Comparison of ENCODE assay signal across 8 cellular contexts in the genomic region with DNA sequence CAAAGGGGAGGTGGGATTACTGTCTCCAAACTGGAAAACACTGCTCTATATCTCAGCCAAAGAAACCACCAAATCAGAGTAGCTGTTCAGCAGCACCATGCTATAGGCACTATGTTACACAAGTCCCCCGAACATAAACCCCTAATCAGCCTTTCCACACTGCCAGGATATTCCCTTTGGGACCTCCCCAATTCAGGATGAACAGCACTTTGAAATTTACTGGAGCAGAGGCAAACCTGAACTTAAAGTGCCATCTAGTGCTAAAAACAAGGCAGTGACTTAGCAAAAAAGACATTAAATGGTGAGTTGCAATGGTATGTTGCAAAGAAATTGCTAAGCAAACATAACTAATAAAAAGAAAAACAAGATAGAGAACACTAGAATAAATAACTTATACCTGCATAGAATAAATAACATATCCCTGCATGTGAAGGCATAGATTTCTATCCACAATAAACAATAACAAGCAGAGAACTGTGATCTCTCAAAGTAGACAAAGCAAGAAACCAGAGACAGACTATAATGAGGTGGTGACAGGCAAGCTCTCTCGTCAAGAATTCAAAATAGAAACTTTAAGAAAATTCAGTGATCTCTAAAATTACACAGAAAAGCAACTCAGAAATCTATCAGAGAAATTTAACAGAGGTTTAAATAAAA.
DNase-seq lines count a peak whose midpoint lies in the region; ATAC-seq, FAIRE-seq and TF ChIP-seq lines count a peak whose summit lies in the region.

No MANE protein-coding gene starts in this region.

- H2AFZ ChIP-seq in Loucy (ENCODE audit: low read length) (no peak overlapping the region), SU-DHL-6 (ENCODE audit: low read depth, low read length, severe bottlenecking) (no peak overlapping the region)

- H3F3A ChIP-seq in Loucy (ENCODE audit: low read depth) = no peaks in the 10 kb centered on the region
- no peaks in the 10 kb centered on the region for H3F3A ChIP-seq in SU-DHL-6 (ENCODE audit: insufficient read depth)

- FAIRE-seq in G401.6 (lab: Jason Lieb, UNC) = peak; percentile 27
- FAIRE-seq in kidney (lab: Jason Lieb, UNC) = no peak

- H3K27ac ChIP-seq in SU-DHL-6 (ENCODE audit: low read depth, low read length) = no peak overlapping the region
- H3K27ac ChIP-seq in kidney (ENCODE audit: low read depth in 2 of 2, low read length in 2 of 2) = no peak overlapping the region

- H3K79me2 ChIP-seq in Loucy (ENCODE audit: insufficient read depth, low read length) (no peaks in the 10 kb centered on the region), SU-DHL-6 (ENCODE audit: insufficient read depth, low read length) (no peaks in the 10 kb centered on the region)

- H3K9me2 ChIP-seq in Loucy (replicated peaks; ENCODE audit: low read depth, low read length) (no peaks in the 10 kb centered on the region), SU-DHL-6 (replicated peaks; ENCODE audit: insufficient read depth, low read length) (no peaks in the 10 kb centered on the region)

- CTCF ChIA-PET in activated CD8-positive, alpha-beta memory T cell treated with anti-CD3 and anti-CD28 coated beads, Interleukin-2, amount 10 ng/mL, durations not matched to agents 7 days and 5 days (lab: Charles Lee) = no interaction called here

- H3K4me3 ChIP-seq in Loucy (ENCODE audit: low read length, poor library complexity, severe bottlenecking) (no peak overlapping the region), SU-DHL-6 (ENCODE audit: insufficient read depth, low read length, poor library complexity, severe bottlenecking) (no peak overlapping the region), kidney (ENCODE audit: low read length in 2 of 2) (no peak overlapping the region)

- DNase-seq in kidney = no peak
- no peak for DNase-seq in activated CD8-positive, alpha-beta memory T cell treated with anti-CD3 and anti-CD28 coated beads, Interleukin-2, amount 10 ng/mL, durations not matched to agents 7 days and 5 days

- no peaks in the 10 kb centered on the region for H3K9me3 Mint-ChIP-seq in activated CD8-positive, alpha-beta memory T cell treated with anti-CD3 and anti-CD28 coated beads, Interleukin-2, amount 10 ng/mL, durations not matched to agents 7 days and 5 days (ENCODE audit: low read depth)

- H3K9me3 ChIP-seq in Loucy (ENCODE audit: insufficient read depth, low read depth, low read length) = no peaks in the 10 kb centered on the region
- H3K9me3 ChIP-seq in SU-DHL-6 (ENCODE audit: insufficient read depth, low read length) = no peaks in the 10 kb centered on the region
- H3K9me3 ChIP-seq in kidney (ENCODE audit: control insufficient read depth in 1 of 2, low read length in 2 of 2) = no peaks in the 10 kb centered on the region

- peak; percentile 57 for TF ChIP-seq CTCF in Loucy (conservative IDR thresholded peaks at IDR 0.05; ENCODE audit: low read length)
- TF ChIP-seq CTCF in SU-DHL-6 (IDR thresholded peaks at IDR 0.05; ENCODE audit: insufficient read depth, low read length, poor library complexity, severe bottlenecking) = peak; percentile 33
- TF ChIP-seq CTCF in kidney (IDR thresholded peaks at IDR 0.05; ENCODE audit: borderline replicate concordance, extremely low read depth, insufficient read depth) = peak; percentile 34

- H3K36me3 ChIP-seq in Loucy (ENCODE audit: insufficient read depth, low read length) = no peaks in the 10 kb centered on the region
- no peaks in the 10 kb centered on the region for H3K36me3 ChIP-seq in SU-DHL-6 (ENCODE audit: low read length)
- no peaks in the 10 kb centered on the region for H3K36me3 ChIP-seq in kidney (ENCODE audit: control insufficient read depth in 1 of 2, insufficient read depth in 2 of 2, low read length in 2 of 2)

- ATAC-seq in activated CD8-positive, alpha-beta memory T cell treated with anti-CD3 and anti-CD28 coated beads, Interleukin-2, amount 10 ng/mL, durations not matched to agents 7 days and 5 days = no peak
- ATAC-seq in GM18861 (IDR thresholded peaks at IDR 0.05; ENCODE audit: unreplicated experiment) (no peak), HG02884 (IDR thresholded peaks at IDR 0.05; ENCODE audit: unreplicated experiment) (no peak), HG03196 (IDR thresholded peaks at IDR 0.05; ENCODE audit: unreplicated experiment) (no peak)

- intact Hi-C loops in kidney (cut with DNase I) = no loop called here

- no peak overlapping the region for H3K27ac Mint-ChIP-seq in activated CD8-positive, alpha-beta memory T cell treated with anti-CD3 and anti-CD28 coated beads, Interleukin-2, amount 10 ng/mL, durations not matched to agents 7 days and 5 days

- H3K4me1 Mint-ChIP-seq in activated CD8-positive, alpha-beta memory T cell treated with anti-CD3 and anti-CD28 coated beads, Interleukin-2, amount 10 ng/mL, durations not matched to agents 7 days and 5 days = no peaks in the 10 kb centered on the region

- H4K20me1 ChIP-seq in Loucy (ENCODE audit: insufficient read depth, low read length, poor library complexity, severe bottlenecking) (no peaks in the 10 kb centered on the region), SU-DHL-6 (ENCODE audit: low read depth, low read length) (no peaks in the 10 kb centered on the region)

- no peaks in the 10 kb centered on the region for H3K4me1 ChIP-seq in Loucy (ENCODE audit: insufficient read depth, low read length, poor library complexity, severe bottlenecking)
- no peaks in the 10 kb centered on the region for H3K4me1 ChIP-seq in kidney (ENCODE audit: control insufficient read depth in 1 of 2, insufficient read depth in 1 of 2, low read depth in 1 of 2, low read length in 2 of 2)

- no peak overlapping the region for H3K4me2 ChIP-seq in Loucy (ENCODE audit: low read depth, low read length, poor library complexity, severe bottlenecking)
- no peak overlapping the region for H3K4me2 ChIP-seq in SU-DHL-6 (ENCODE audit: low read depth, low read length, poor library complexity, severe bottlenecking)

- H3K9ac ChIP-seq in Loucy (ENCODE audit: low read depth, low read length, poor library complexity, severe bottlenecking) (no peak overlapping the region), SU-DHL-6 (ENCODE audit: low read length) (no peak overlapping the region), kidney (ENCODE audit: low read length in 2 of 2) (no peak overlapping the region)

- H3K27me3 ChIP-seq in Loucy (ENCODE audit: insufficient read depth, low read length, poor library complexity, severe bottlenecking) = no peaks in the 10 kb centered on the region
- H3K27me3 ChIP-seq in SU-DHL-6 (ENCODE audit: low read length) = 0 out of 2 replicates have a peak, but pooled peaks cover 3% of the 10 kb centered on the region

- H3K36me3 Mint-ChIP-seq in activated CD8-positive, alpha-beta memory T cell treated with anti-CD3 and anti-CD28 coated beads, Interleukin-2, amount 10 ng/mL, durations not matched to agents 7 days and 5 days = no peaks in the 10 kb centered on the region

- H3K4me3 Mint-ChIP-seq in activated CD8-positive, alpha-beta memory T cell treated with anti-CD3 and anti-CD28 coated beads, Interleukin-2, amount 10 ng/mL, durations not matched to agents 7 days and 5 days = no peak overlapping the region

- no peaks in the 10 kb centered on the region for H3K27me3 Mint-ChIP-seq in activated CD8-positive, alpha-beta memory T cell treated with anti-CD3 and anti-CD28 coated beads, Interleukin-2, amount 10 ng/mL, durations not matched to agents 7 days and 5 days
